ENCODE assay signal across 8 cellular contexts in genomic region chr5:67209141-67209771, GRCh38. TPM values are rescaled to one million over a fixed set of nuclear protein-coding genes. Genes with fewer than 3 reads are reported as not detected.
DNase-seq lines count a peak whose midpoint lies in the region; ATAC-seq and TF ChIP-seq lines count a peak whose summit lies in the region.

No MANE protein-coding gene starts in this region.

- no peak overlapping the region for H3T11ph ChIP-seq in H9 (ENCODE audit: low read length)

- H2AK5ac ChIP-seq in H9 (ENCODE audit: insufficient read length, low read length): no peak overlapping the region

- H4K20me1 ChIP-seq in H9 (ENCODE audit: control insufficient read depth, insufficient read depth, insufficient read length): no peaks in the 10 kb centered on the region
- H4K20me1 ChIP-seq in SU-DHL-6 (ENCODE audit: low read depth, low read length): no peaks in the 10 kb centered on the region

- DNase-seq in DMS79 treated with DMSO at 0.1 percent for 48 hours (lab: John Stamatoyannopoulos, UW) (peak; percentile 67), H9 (peak; percentile 81), NCI-H146 (lab: John Stamatoyannopoulos, UW) (peak; percentile 76), heart left ventricle (peak in 4 of 5 donors; percentile 52 to 68 (median 56)), pulmonary artery endothelial cell (ENCODE audit: low read depth, low spot score) (peak; percentile 36)
- DNase-seq in activated naive CD8-positive, alpha-beta T cell treated with anti-CD3 and anti-CD28 coated beads, Interleukin-2, amount 50 U/mL, for 24 hours: peak; percentile 61

- no peak overlapping the region for H4K91ac ChIP-seq in H9 (ENCODE audit: insufficient read length, low read depth, low read length)

- no peaks in the 10 kb centered on the region for H3K36me3 Mint-ChIP-seq in H9 (ENCODE audit: insufficient read depth in 1 of 3, low read depth in 3 of 3)
- no peaks in the 10 kb centered on the region for H3K36me3 Mint-ChIP-seq in activated naive CD8-positive, alpha-beta T cell treated with anti-CD3 and anti-CD28 coated beads, Interleukin-2, amount 50 U/mL, for 24 hours (ENCODE audit: low read depth)

- no peak overlapping the region for H2BK20ac ChIP-seq in H9 (ENCODE audit: low read depth, low read length, poor library complexity, severe bottlenecking)

- H3K9ac ChIP-seq in H9 (ENCODE audit: extremely low read depth, insufficient read length, low read length): no peak overlapping the region
- H3K9ac ChIP-seq in SU-DHL-6 (ENCODE audit: low read length): no peak overlapping the region

- no peak for TF ChIP-seq POLR2A in heart left ventricle (IDR thresholded peaks at IDR 0.05)

- intact Hi-C loops in heart left ventricle (cut with DNase I): loop anchor here (1.0 to 10.0 kb wide), 14 partner anchors 42 to 1034 kb away; no protein-coding TSS in a partner anchor

- H3K9me3 ChIP-seq in H9 (ENCODE audit: control insufficient read depth, low read depth, low read length) (no peaks in the 10 kb centered on the region), SU-DHL-6 (ENCODE audit: insufficient read depth, low read length) (no peaks in the 10 kb centered on the region), heart left ventricle (no peaks in the 10 kb centered on the region)

- no peak overlapping the region for H3K4ac ChIP-seq in H9 (ENCODE audit: low read depth, low read length)

- H3K4me1 ChIP-seq in H9 (ENCODE audit: insufficient read depth, low read length) (no peaks in the 10 kb centered on the region), heart left ventricle (peaks cover 0 to 47% (median 3%) of the 10 kb centered on the region in 12 donors)

- no peak overlapping the region for H3K14ac ChIP-seq in H9 (ENCODE audit: insufficient read depth, low read length)

- H3K36me3 ChIP-seq in SU-DHL-6 (ENCODE audit: low read length) (no peaks in the 10 kb centered on the region), heart left ventricle (no peaks in the 10 kb centered on the region)

- no peaks in the 10 kb centered on the region for H3K9me2 ChIP-seq in SU-DHL-6 (replicated peaks; ENCODE audit: insufficient read depth, low read length)

- no peak overlapping the region for H2BK120ac ChIP-seq in H9 (ENCODE audit: low read depth, low read length, poor library complexity, severe bottlenecking)

- H2BK5ac ChIP-seq in H9 (ENCODE audit: insufficient read length, low read length): no peak overlapping the region

- H2AFZ ChIP-seq in H9 (ENCODE audit: low read length): no peak overlapping the region
- no peak overlapping the region for H2AFZ ChIP-seq in SU-DHL-6 (ENCODE audit: low read depth, low read length, severe bottlenecking)

- no peak overlapping the region for H4K5ac ChIP-seq in H9 (ENCODE audit: insufficient read length, low read depth, low read length)

- TF ChIP-seq CTCF in H9 (conservative IDR thresholded peaks at IDR 0.05) (peak; percentile 82), SU-DHL-6 (IDR thresholded peaks at IDR 0.05; ENCODE audit: insufficient read depth, low read length, poor library complexity, severe bottlenecking) (peak; percentile 55), heart left ventricle (IDR thresholded peaks at IDR 0.05) (peak; percentile 66 to 84 (median 82))

- H3K79me2 ChIP-seq in H9 (ENCODE audit: insufficient read depth, low read length) (no peaks in the 10 kb centered on the region), SU-DHL-6 (ENCODE audit: insufficient read depth, low read length) (no peaks in the 10 kb centered on the region)

- H3K4me2 ChIP-seq in H9 (ENCODE audit: insufficient read depth, insufficient read length, low read length) (no peak overlapping the region), SU-DHL-6 (ENCODE audit: low read depth, low read length, poor library complexity, severe bottlenecking) (no peak overlapping the region)

- H3K79me1 ChIP-seq in H9 (ENCODE audit: insufficient read depth, low read depth, low read length, poor library complexity, severe bottlenecking): no peaks in the 10 kb centered on the region

- H3K27ac ChIP-seq in H9 (ENCODE audit: insufficient read length, low read depth, low read length) (no peak overlapping the region), SU-DHL-6 (ENCODE audit: low read depth, low read length) (no peak overlapping the region), heart left ventricle (peak overlapping the region in 1 of 12 donors; percentile 18)

- H3F3A ChIP-seq in SU-DHL-6 (ENCODE audit: insufficient read depth): peaks cover 28% of the 10 kb centered on the region; the same call in 1 of the 2 replicates

- no peak overlapping the region for H3K27ac Mint-ChIP-seq in H9
- H3K27ac Mint-ChIP-seq in activated naive CD8-positive, alpha-beta T cell treated with anti-CD3 and anti-CD28 coated beads, Interleukin-2, amount 50 U/mL, for 24 hours: peak overlapping the region; percentile 42

- H3K56ac ChIP-seq in H9 (ENCODE audit: insufficient read length, low read depth, low read length): no peak overlapping the region

- no peaks in the 10 kb centered on the region for H3K9me3 Mint-ChIP-seq in H9
- H3K9me3 Mint-ChIP-seq in activated naive CD8-positive, alpha-beta T cell treated with anti-CD3 and anti-CD28 coated beads, Interleukin-2, amount 50 U/mL, for 24 hours: no peaks in the 10 kb centered on the region

- no peaks in the 10 kb centered on the region for H3K4me1 Mint-ChIP-seq in H9
- peaks cover 59% of the 10 kb centered on the region for H3K4me1 Mint-ChIP-seq in activated naive CD8-positive, alpha-beta T cell treated with anti-CD3 and anti-CD28 coated beads, Interleukin-2, amount 50 U/mL, for 24 hours

- peaks cover 2% of the 10 kb centered on the region for H3K27me3 Mint-ChIP-seq in H9 (ENCODE audit: low read depth)
- H3K27me3 Mint-ChIP-seq in activated naive CD8-positive, alpha-beta T cell treated with anti-CD3 and anti-CD28 coated beads, Interleukin-2, amount 50 U/mL, for 24 hours: no peaks in the 10 kb centered on the region

- no CpG with 5 or more reads among the region's 11 CpGs for WGBS in H9 (ENCODE audit: extremely low coverage, insufficient read length, low lambda C conversion rate)
- 25 to 29% (median 27%) methylated on average over 10 to 11 of the region's 11 CpGs for WGBS in heart left ventricle, 4 donors

- no peaks in the 10 kb centered on the region for H3K27me3 ChIP-seq in H9 (ENCODE audit: insufficient read depth, low read length)
- no peaks in the 10 kb centered on the region for H3K27me3 ChIP-seq in SU-DHL-6 (ENCODE audit: low read length)
- no peaks in the 10 kb centered on the region for H3K27me3 ChIP-seq in heart left ventricle

- no peak overlapping the region for H3K18ac ChIP-seq in H9 (ENCODE audit: insufficient read length, low read depth, low read length)

- no peak overlapping the region for H2BK15ac ChIP-seq in H9 (ENCODE audit: low read depth, low read length)

- ATAC-seq in activated naive CD8-positive, alpha-beta T cell treated with anti-CD3 and anti-CD28 coated beads, Interleukin-2, amount 50 U/mL, for 24 hours: peak; percentile 33
- peak; percentile 55 to 87 (median 84) for ATAC-seq in heart left ventricle
- ATAC-seq in HG03025 (IDR thresholded peaks at IDR 0.05; ENCODE audit: low FRiP score, unreplicated experiment): no peak

- no peak overlapping the region for H3K4me3 Mint-ChIP-seq in H9
- no peak overlapping the region for H3K4me3 Mint-ChIP-seq in activated naive CD8-positive, alpha-beta T cell treated with anti-CD3 and anti-CD28 coated beads, Interleukin-2, amount 50 U/mL, for 24 hours

- H4K8ac ChIP-seq in H9 (replicated peaks; ENCODE audit: insufficient read length, low read depth, low read length): no peak overlapping the region

- no peak overlapping the region for H3K4me3 ChIP-seq in SU-DHL-6 (ENCODE audit: insufficient read depth, low read length, poor library complexity, severe bottlenecking)
- H3K4me3 ChIP-seq in heart left ventricle: no peak overlapping the region

- no peak overlapping the region for H3K23ac ChIP-seq in H9 (ENCODE audit: insufficient read length, low read depth, low read length)

- no peak overlapping the region for H2BK12ac ChIP-seq in H9 (ENCODE audit: insufficient read length, low read depth, low read length)

- peaks cover 2% of the 10 kb centered on the region for H3K23me2 ChIP-seq in H9 (ENCODE audit: insufficient read length, low read depth, low read length, poor library complexity, severe bottlenecking)

RNA-seq across cellular contexts. Expression of gene CD180, which starts 12.7 kb away (rescaled TPM):
- total RNA-seq in H9 (2021) (not detected in 2 replicates), heart left ventricle (1 to 10 TPM in 2 of 9 donors, under 1 TPM in 7; 0.18 to 7.7 (median 0.36) TPM), pulmonary artery endothelial cell (not detected in 2 replicates)
- under 1 TPM; 0.08 to 0.18 TPM for polyA plus RNA-seq in heart left ventricle
